Comparison of ENCODE assay signal across 26 cellular contexts in genomic region chr7:32481176-32481575, GRCh38.
"Had no signal": no experiment of that assay in that cellular context is flagged by ENCODE, and none has a peak within 500 bp of the region (broad histone marks: within the 10 kb centered on the region; RNA-seq: fewer than 3 reads in every experiment).

No MANE protein-coding gene starts in this region.

- DNase-seq: activated B cell treated with CpG ODN at 0.5 μM for 24 hours; activated CD4-positive, alpha-beta memory T cell treated with anti-CD3 and anti-CD28 coated beads, Interleukin-2, amount 10 ng/mL, durations not matched to agents 7 days and 5 days; activated CD4-positive, alpha-beta T cell treated with anti-CD3 and anti-CD28 coated beads for 1 hour; activated CD4-positive, alpha-beta T cell treated with anti-CD3 and anti-CD28 coated beads, Interleukin-2, amount 50 U/mL, for 1 hour; activated naive CD4-positive, alpha-beta T cell treated with anti-CD3 and anti-CD28 coated beads, Interleukin-2, amount 50 U/mL, for 16 hours; activated naive CD8-positive, alpha-beta T cell treated with anti-CD3 and anti-CD28 coated beads, Interleukin-2, amount 10 ng/mL, durations not matched to agents 7 days and 5 days; activated T-cell treated with anti-CD3 and anti-CD28 coated beads for 4 hours; anterior cingulate cortex; caudate nucleus; IMR-90; KG1; NCI-H1092 treated with DMSO at 0.1 percent for 48 hours; NCI-H1417 treated with DMSO at 0.1 percent for 48 hours; NCI-H1694; NCI-H2029; NCI-H2107; NCI-H345; NCI-H510A; NCI-H526 treated with DMSO at 0.1 percent for 48 hours; Peyer's patch; SHP77; T-helper 17 cell; T-helper 9 cell had no signal

- H3K4me3 ChIP-seq: adrenal gland, breast epithelium, Peyer's patch, SJSA1 had no signal

- H3K4me1 Mint-ChIP-seq: activated B cell treated with CpG ODN at 0.5 μM for 24 hours; activated CD4-positive, alpha-beta memory T cell treated with anti-CD3 and anti-CD28 coated beads, Interleukin-2, amount 10 ng/mL, durations not matched to agents 7 days and 5 days had no signal

- H3K36me3 ChIP-seq: adrenal gland, breast epithelium had no signal

- H3K9me3 ChIP-seq: adrenal gland, breast epithelium, Peyer's patch, SJSA1 had no signal

- H3K4me1 ChIP-seq: breast epithelium, Peyer's patch, SJSA1 had no signal

- H3K27ac Mint-ChIP-seq: activated B cell treated with CpG ODN at 0.5 μM for 24 hours; activated CD4-positive, alpha-beta memory T cell treated with anti-CD3 and anti-CD28 coated beads, Interleukin-2, amount 10 ng/mL, durations not matched to agents 7 days and 5 days; activated naive CD8-positive, alpha-beta T cell treated with anti-CD3 and anti-CD28 coated beads, Interleukin-2, amount 10 ng/mL, durations not matched to agents 7 days and 5 days; T-helper 17 cell had no signal

- ATAC-seq: T-helper 17 cell had no signal

- H3K27ac ChIP-seq: breast epithelium, Peyer's patch, SJSA1 had no signal

- H3K27me3 Mint-ChIP-seq: activated B cell treated with CpG ODN at 0.5 μM for 24 hours; activated CD4-positive, alpha-beta memory T cell treated with anti-CD3 and anti-CD28 coated beads, Interleukin-2, amount 10 ng/mL, durations not matched to agents 7 days and 5 days; activated naive CD8-positive, alpha-beta T cell treated with anti-CD3 and anti-CD28 coated beads, Interleukin-2, amount 10 ng/mL, durations not matched to agents 7 days and 5 days; T-helper 17 cell had no signal

- H3K27me3 ChIP-seq: adrenal gland, breast epithelium, Peyer's patch, SJSA1 had no signal

- H3K9me3 Mint-ChIP-seq: activated B cell treated with CpG ODN at 0.5 μM for 24 hours; activated CD4-positive, alpha-beta memory T cell treated with anti-CD3 and anti-CD28 coated beads, Interleukin-2, amount 10 ng/mL, durations not matched to agents 7 days and 5 days; activated naive CD8-positive, alpha-beta T cell treated with anti-CD3 and anti-CD28 coated beads, Interleukin-2, amount 10 ng/mL, durations not matched to agents 7 days and 5 days had no signal

- H3K36me3 Mint-ChIP-seq: activated naive CD8-positive, alpha-beta T cell treated with anti-CD3 and anti-CD28 coated beads, Interleukin-2, amount 10 ng/mL, durations not matched to agents 7 days and 5 days had no signal

- H3K4me3 Mint-ChIP-seq: activated B cell treated with CpG ODN at 0.5 μM for 24 hours; activated CD4-positive, alpha-beta memory T cell treated with anti-CD3 and anti-CD28 coated beads, Interleukin-2, amount 10 ng/mL, durations not matched to agents 7 days and 5 days; activated naive CD8-positive, alpha-beta T cell treated with anti-CD3 and anti-CD28 coated beads, Interleukin-2, amount 10 ng/mL, durations not matched to agents 7 days and 5 days; T-helper 17 cell had no signal
